ENCODE assay signal across 20 cellular contexts in genomic region chr14:62103497-62103896, GRCh38.
"Had no signal": no experiment of that assay in that cellular context is flagged by ENCODE, and none has a peak within 500 bp of the region (broad histone marks: within the 10 kb centered on the region; RNA-seq: fewer than 3 reads in every experiment).

No MANE protein-coding gene starts in this region.

- H3K4me1 ChIP-seq: ascending aorta, esophagus muscularis mucosa, left lung, upper lobe of left lung had no signal

- H3K36me3 ChIP-seq: ascending aorta, esophagus muscularis mucosa, left lung, thoracic aorta, upper lobe of left lung had no signal

- DNase-seq: activated B cell treated with CpG ODN at 0.5 μM for 24 hours; activated CD4-positive, alpha-beta T cell treated with anti-CD3 and anti-CD28 coated beads for 36 hours; activated CD4-positive, alpha-beta T cell treated with anti-CD3 and anti-CD28 coated beads, Interleukin-2, amount 50 U/mL, for 4 hours; activated CD8-positive, alpha-beta memory T cell treated with anti-CD3 and anti-CD28 coated beads for 24 hours; activated CD8-positive, alpha-beta memory T cell treated with anti-CD3 and anti-CD28 coated beads, Interleukin-2, amount 50 U/mL, for 4 hours; activated T-cell treated with anti-CD3 and anti-CD28 coated beads, Interleukin-2, amount 50 U/mL, for 24 hours; central memory CD4-positive, alpha-beta T cell; hippocampal formation; kidney glomerular epithelial cell; left lung; naive thymus-derived CD4-positive, alpha-beta T cell; stimulated activated CD4-positive, alpha-beta T cell treated with anti-CD3 and anti-CD28 coated beads, Interleukin-4, amount 100 ng/mL, for 24 hours; stimulated activated naive CD4-positive, alpha-beta T cell treated with Interleukin-2 at 50 U/mL for 16 hours; upper lobe of left lung had no signal

- FAIRE-seq: frontal cortex had no signal

- H3K27me3 ChIP-seq: ascending aorta, esophagus muscularis mucosa, left lung, upper lobe of left lung had no signal

- ATAC-seq: activated CD4-positive, alpha-beta T cell treated with anti-CD3 and anti-CD28 coated beads for 36 hours; activated naive CD4-positive, alpha-beta T cell treated with anti-CD3 and anti-CD28 coated beads, Interleukin-2, amount 50 U/mL, for 72 hours; activated T-helper 17 cell treated with anti-CD3 and anti-CD28 coated beads, Interleukin-2, amount 50 U/mL, for 72 hours; left lung; naive thymus-derived CD4-positive, alpha-beta T cell had no signal

- H3K4me3 ChIP-seq: ascending aorta, esophagus muscularis mucosa, left lung, thoracic aorta, upper lobe of left lung had no signal

- H3K9me3 ChIP-seq: ascending aorta, esophagus muscularis mucosa, left lung, thoracic aorta, upper lobe of left lung had no signal

- H3K27ac ChIP-seq: ascending aorta, esophagus muscularis mucosa, left lung, thoracic aorta, upper lobe of left lung had no signal
